In genomic region chrX:24014388-24015018, GRCh38 we compare ENCODE assay signal across 9 cellular contexts. TPM values are rescaled to one million over a fixed set of nuclear protein-coding genes. Genes with fewer than 3 reads are reported as not detected.
DNase-seq lines count a peak whose midpoint lies in the region; ATAC-seq and TF ChIP-seq lines count a peak whose summit lies in the region.
"Had no signal": no experiment of that assay in that cellular context is flagged by ENCODE, and none has a peak within 500 bp of the region (broad histone marks: within the 10 kb centered on the region; RNA-seq: fewer than 3 reads in every experiment).

No MANE protein-coding gene starts in this region.

- peaks cover 21% of the 10 kb centered on the region for H3K4me1 Mint-ChIP-seq in T-helper 1 cell treated with Interleukin-12 subunit alpha and Interleukin-12 subunit beta and Interleukin-4 antibody, amounts not matched to agents 30 μg/mL and 1 μg/mL, for 36 hours (ENCODE audit: low read depth)
- peaks cover 7% of the 10 kb centered on the region for H3K4me1 Mint-ChIP-seq in HFFc6 (ENCODE audit: low read depth)

- POLR2A ChIA-PET in AG04450 (lab: Yijun Ruan, JAX): no interaction called here

- peak overlapping the region; percentile 21 for H3K27ac ChIP-seq in AG04450 (ENCODE audit: low read depth, low read length)
- H3K27ac ChIP-seq in spleen: no peak overlapping the region
- H3K27ac ChIP-seq: C4-2B had no signal

- H3K27me3 ChIP-seq in AG04450 (ENCODE audit: control insufficient read depth, insufficient read depth, low read length) (no peaks in the 10 kb centered on the region), spleen (replicated peaks in 1 of 7) (peaks cover 0 to 4% (median 0%) of the 10 kb centered on the region in 7 donors)

- ATAC-seq in GM21526 (IDR thresholded peaks at IDR 0.05; ENCODE audit: low FRiP score, unreplicated experiment) (peak; percentile 54), left ventricle myocardium superior (peak; percentile 71), GM19452 (IDR thresholded peaks at IDR 0.05; ENCODE audit: unreplicated experiment) (no peak)

- no peaks in the 10 kb centered on the region for H3K27me3 Mint-ChIP-seq in T-helper 1 cell treated with Interleukin-12 subunit alpha and Interleukin-12 subunit beta and Interleukin-4 antibody, amounts not matched to agents 30 μg/mL and 1 μg/mL, for 36 hours (ENCODE audit: low read depth)
- no peaks in the 10 kb centered on the region; the same call in 1 of the 2 replicates for H3K27me3 Mint-ChIP-seq in HFFc6 (ENCODE audit: insufficient read depth)

- peaks cover 0 to 13% (median 3%) of the 10 kb centered on the region in 6 donors for H3K4me1 ChIP-seq in spleen

- peak overlapping the region; percentile 76 for H3K27ac Mint-ChIP-seq in T-helper 1 cell treated with Interleukin-12 subunit alpha and Interleukin-12 subunit beta and Interleukin-4 antibody, amounts not matched to agents 30 μg/mL and 1 μg/mL, for 36 hours
- H3K27ac Mint-ChIP-seq in HFFc6: no peak overlapping the region

- 35 to 66% (median 42%) methylated on average over 5 of the region's 5 CpGs for WGBS in spleen, 5 donors

- no peak for TF ChIP-seq POLR2A in spleen (IDR thresholded peaks at IDR 0.05)

- peaks cover 8% of the 10 kb centered on the region for H3K36me3 Mint-ChIP-seq in T-helper 1 cell treated with Interleukin-12 subunit alpha and Interleukin-12 subunit beta and Interleukin-4 antibody, amounts not matched to agents 30 μg/mL and 1 μg/mL, for 36 hours (ENCODE audit: low read depth)
- peaks cover 6% of the 10 kb centered on the region for H3K36me3 Mint-ChIP-seq in HFFc6 (ENCODE audit: low read depth)

- no peak overlapping the region for H3K4me3 ChIP-seq in AG04450 (ENCODE audit: low read depth, low read length)
- no peak overlapping the region for H3K4me3 ChIP-seq in spleen

- intact Hi-C loops in left ventricle myocardium superior (cut with micrococcal nuclease) (no loop called here), spleen (cut with DNase I; ENCODE audit: low total_unique reads) (loop anchor here (10.0 kb wide), 1 partner anchor 100 kb away; no protein-coding TSS in a partner anchor)

- peak overlapping the region; percentile 71 for H3K4me3 Mint-ChIP-seq in T-helper 1 cell treated with Interleukin-12 subunit alpha and Interleukin-12 subunit beta and Interleukin-4 antibody, amounts not matched to agents 30 μg/mL and 1 μg/mL, for 36 hours
- H3K4me3 Mint-ChIP-seq in HFFc6: no peak overlapping the region

- TF ChIP-seq CTCF in AG04450 (IDR thresholded peaks at IDR 0.05; ENCODE audit: low read depth, low read length) (no peak), spleen (IDR thresholded peaks at IDR 0.05 in 8 of 11, conservative IDR thresholded peaks at IDR 0.05 in 3 of 11) (no peak), HFFc6 (IDR thresholded peaks at IDR 0.05) (no peak)

- no peaks in the 10 kb centered on the region for H3K36me3 ChIP-seq in spleen

- H3K9me3 Mint-ChIP-seq in T-helper 1 cell treated with Interleukin-12 subunit alpha and Interleukin-12 subunit beta and Interleukin-4 antibody, amounts not matched to agents 30 μg/mL and 1 μg/mL, for 36 hours: no peaks in the 10 kb centered on the region
- H3K9me3 Mint-ChIP-seq in HFFc6: no peaks in the 10 kb centered on the region

- DNase-seq in AG04450 (ENCODE audit: low read depth, low spot score) (no peak), left ventricle myocardium superior (no peak), spleen (no peak), GDM1 (lab: John Stamatoyannopoulos, UW) (no peak), HFFc6 (no peak)

- CTCF ChIA-PET in AG04450 (lab: Charles Lee): no interaction called here

- no peaks in the 10 kb centered on the region for H3K9me3 ChIP-seq in AG04450 (ENCODE audit: control insufficient read depth, insufficient read depth, low read length)
- H3K9me3 ChIP-seq in spleen: no peaks in the 10 kb centered on the region

RNA-seq across cellular contexts. Expression of gene KLHL15, which starts 12.5 kb away (rescaled TPM):
- polyA plus RNA-seq in AG04450 (2011; rRNA removed) (4.0 and 6.2 TPM in 2 replicates), spleen (1 to 10 TPM; 1.5 to 2.1 (median 2.0) TPM)
- 5.8 and 10.1 TPM in 2 replicates for polyA minus RNA-seq in AG04450 (2011; rRNA and poly(A)+ RNA removed)
- total RNA-seq in left ventricle myocardium superior (6.5 TPM), spleen (10 to 100 TPM in 3 of 7 donors, 1 to 10 TPM in 4; 7.0 to 13.9 (median 8.9) TPM)
- total RNA-seq in HFFc6 (2021; fragmentation: NEBNext Ultra II Directional; extraction: Animal tissue kit (Norgen Biotek cat#: 25700)): 1 to 10 TPM; 6.6 to 9.0 (median 7.8) TPM

RNA-seq across cellular contexts. Expression of gene EIF2S3, which starts 40.3 kb away (rescaled TPM):
- polyA plus RNA-seq in AG04450 (2011; rRNA removed): 117 and 139 TPM in 2 replicates
- 291 and 332 TPM in 2 replicates for polyA minus RNA-seq in AG04450 (2011; rRNA and poly(A)+ RNA removed)
- 76.8 TPM for total RNA-seq in left ventricle myocardium superior
- total RNA-seq in spleen: 100 to 1,000 TPM; 124 to 207 (median 162) TPM
- polyA plus RNA-seq in spleen: 10 to 100 TPM; 67.6 to 87.2 (median 73.4) TPM
- 100 to 1,000 TPM; 137 to 153 (median 145) TPM for total RNA-seq in HFFc6 (2021; fragmentation: NEBNext Ultra II Directional; extraction: Animal tissue kit (Norgen Biotek cat#: 25700))
